In genomic region chr1:88891318-88892145, GRCh38 we compare ENCODE assay signal across 1 cellular context.
TF ChIP-seq lines count a peak whose summit lies in the region.

A gene with protein sequence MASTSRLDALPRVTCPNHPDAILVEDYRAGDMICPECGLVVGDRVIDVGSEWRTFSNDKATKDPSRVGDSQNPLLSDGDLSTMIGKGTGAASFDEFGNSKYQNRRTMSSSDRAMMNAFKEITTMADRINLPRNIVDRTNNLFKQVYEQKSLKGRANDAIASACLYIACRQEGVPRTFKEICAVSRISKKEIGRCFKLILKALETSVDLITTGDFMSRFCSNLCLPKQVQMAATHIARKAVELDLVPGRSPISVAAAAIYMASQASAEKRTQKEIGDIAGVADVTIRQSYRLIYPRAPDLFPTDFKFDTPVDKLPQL (minus strand): TSS chr1:88891567. CDS start chr1:88891499, 68 bp downstream.

TF ChIP-seq in K562, 482 proteins besides CTCF, POLR2A, EP300 and RAD21 (continued from another document and continues in another):
- TF ChIP-seq, protein P1, sequence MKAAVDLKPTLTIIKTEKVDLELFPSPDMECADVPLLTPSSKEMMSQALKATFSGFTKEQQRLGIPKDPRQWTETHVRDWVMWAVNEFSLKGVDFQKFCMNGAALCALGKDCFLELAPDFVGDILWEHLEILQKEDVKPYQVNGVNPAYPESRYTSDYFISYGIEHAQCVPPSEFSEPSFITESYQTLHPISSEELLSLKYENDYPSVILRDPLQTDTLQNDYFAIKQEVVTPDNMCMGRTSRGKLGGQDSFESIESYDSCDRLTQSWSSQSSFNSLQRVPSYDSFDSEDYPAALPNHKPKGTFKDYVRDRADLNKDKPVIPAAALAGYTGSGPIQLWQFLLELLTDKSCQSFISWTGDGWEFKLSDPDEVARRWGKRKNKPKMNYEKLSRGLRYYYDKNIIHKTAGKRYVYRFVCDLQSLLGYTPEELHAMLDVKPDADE (conservative IDR thresholded peaks at IDR 0.05; ENCODE audit: control insufficient read depth, low read depth, low read length): peak; percentile 86
- TF ChIP-seq, protein P2, sequence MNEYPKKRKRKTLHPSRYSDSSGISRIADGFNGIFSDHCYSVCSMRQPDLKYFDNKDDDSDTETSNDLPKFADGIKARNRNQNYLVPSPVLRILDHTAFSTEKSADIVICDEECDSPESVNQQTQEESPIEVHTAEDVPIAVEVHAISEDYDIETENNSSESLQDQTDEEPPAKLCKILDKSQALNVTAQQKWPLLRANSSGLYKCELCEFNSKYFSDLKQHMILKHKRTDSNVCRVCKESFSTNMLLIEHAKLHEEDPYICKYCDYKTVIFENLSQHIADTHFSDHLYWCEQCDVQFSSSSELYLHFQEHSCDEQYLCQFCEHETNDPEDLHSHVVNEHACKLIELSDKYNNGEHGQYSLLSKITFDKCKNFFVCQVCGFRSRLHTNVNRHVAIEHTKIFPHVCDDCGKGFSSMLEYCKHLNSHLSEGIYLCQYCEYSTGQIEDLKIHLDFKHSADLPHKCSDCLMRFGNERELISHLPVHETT (CRISPR knock-in tag; conservative IDR thresholded peaks at IDR 0.05 in 1 of 2, IDR thresholded peaks at IDR 0.05 in 1 of 2): peak in 1 of 2 experiments; percentile 71; a peak in 1 of 4 replicates
- TF ChIP-seq HMGXB4 (CRISPR knock-in tag; IDR thresholded peaks at IDR 0.05): no peak
- TF ChIP-seq CC2D1A (IDR thresholded peaks at IDR 0.05): peak; percentile 80
- TF ChIP-seq, protein P3, sequence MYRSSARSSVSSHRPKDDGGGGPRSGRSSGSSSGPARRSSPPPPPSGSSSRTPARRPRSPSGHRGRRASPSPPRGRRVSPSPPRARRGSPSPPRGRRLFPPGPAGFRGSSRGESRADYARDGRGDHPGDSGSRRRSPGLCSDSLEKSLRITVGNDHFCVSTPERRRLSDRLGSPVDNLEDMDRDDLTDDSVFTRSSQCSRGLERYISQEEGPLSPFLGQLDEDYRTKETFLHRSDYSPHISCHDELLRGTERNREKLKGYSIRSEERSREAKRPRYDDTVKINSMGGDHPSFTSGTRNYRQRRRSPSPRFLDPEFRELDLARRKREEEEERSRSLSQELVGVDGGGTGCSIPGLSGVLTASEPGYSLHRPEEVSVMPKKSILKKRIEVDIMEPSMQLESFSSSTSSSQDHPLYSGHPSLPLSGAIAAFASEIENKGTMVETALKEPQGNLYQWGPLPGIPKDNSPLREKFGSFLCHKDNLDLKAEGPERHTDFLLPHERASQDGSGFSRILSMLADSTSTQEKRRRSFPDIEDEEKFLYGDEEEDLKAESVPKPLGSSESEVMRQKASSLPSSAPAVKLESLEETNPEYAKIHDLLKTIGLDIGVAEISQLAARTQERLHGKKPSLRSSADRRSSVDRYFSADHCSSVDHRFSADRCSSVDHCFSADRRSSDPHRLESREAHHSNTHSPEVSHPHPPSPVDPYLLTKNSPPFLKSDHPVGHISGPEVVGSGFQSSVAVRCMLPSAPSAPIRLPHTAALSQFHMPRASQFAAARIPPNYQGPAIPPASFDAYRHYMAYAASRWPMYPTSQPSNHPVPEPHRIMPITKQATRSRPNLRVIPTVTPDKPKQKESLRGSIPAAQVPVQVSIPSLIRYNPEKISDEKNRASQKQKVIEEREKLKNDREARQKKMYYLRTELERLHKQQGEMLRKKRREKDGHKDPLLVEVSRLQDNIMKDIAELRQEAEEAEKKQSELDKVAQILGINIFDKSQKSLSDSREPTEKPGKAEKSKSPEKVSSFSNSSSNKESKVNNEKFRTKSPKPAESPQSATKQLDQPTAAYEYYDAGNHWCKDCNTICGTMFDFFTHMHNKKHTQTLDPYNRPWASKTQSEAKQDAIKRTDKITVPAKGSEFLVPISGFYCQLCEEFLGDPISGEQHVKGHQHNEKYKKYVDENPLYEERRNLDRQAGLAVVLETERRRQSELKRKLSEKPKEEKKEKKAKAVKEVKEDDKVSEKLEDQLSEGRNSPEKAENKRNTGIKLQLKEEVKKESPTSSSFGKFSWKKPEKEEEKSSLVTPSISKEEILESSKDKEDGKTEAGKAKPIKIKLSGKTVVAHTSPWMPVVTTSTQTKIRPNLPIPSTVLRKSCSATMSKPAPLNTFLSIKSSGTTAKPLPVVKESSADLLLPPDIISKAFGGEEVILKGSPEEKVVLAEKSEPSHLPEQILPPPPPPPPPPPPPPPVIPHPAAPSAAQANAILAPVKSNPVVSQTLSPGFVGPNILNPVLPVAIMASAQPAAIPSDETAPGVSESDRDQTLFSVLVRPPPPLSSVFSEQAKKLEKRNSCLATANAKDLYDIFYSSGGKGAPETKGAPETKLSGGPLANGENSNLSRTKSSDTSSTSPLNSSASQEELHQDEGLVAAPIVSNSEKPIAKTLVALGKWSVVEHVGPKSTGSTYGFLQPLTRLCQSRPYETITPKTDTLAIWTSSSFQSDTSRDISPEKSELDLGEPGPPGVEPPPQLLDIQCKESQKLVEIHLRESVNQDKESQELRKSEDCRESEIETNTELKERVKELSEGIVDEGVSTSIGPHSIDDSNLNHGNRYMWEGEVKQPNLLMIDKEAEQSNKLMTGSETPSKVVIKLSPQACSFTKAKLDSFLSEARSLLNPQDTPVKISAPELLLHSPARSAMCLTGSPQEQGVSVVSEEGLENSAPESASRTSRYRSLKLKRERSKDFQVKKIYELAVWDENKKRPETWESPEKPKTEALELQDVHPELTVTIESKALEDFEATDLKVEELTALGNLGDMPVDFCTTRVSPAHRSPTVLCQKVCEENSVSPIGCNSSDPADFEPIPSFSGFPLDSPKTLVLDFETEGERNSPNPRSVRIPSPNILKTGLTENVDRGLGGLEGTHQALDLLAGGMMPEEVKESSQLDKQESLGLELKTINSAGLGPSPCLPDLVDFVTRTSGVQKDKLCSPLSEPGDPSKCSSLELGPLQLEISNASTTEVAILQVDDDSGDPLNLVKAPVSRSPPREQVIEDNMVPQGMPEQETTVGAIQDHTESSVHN (IDR thresholded peaks at IDR 0.05; ENCODE audit: borderline replicate concordance in 1 of 2, low read depth in 1 of 2): no peak
- TF ChIP-seq TARDBP (IDR thresholded peaks at IDR 0.05): 0 out of 2 replicates have a peak, but pooled peaks have one; percentile 54
- no peak for TF ChIP-seq ZNF717 (CRISPR knock-in tag; IDR thresholded peaks at IDR 0.05)
- TF ChIP-seq HNRNPK (IDR thresholded peaks at IDR 0.05; ENCODE audit: low read depth, low read length, poor library complexity, severe bottlenecking): no peak
- peak; percentile 97 for TF ChIP-seq ATF7 (IDR thresholded peaks at IDR 0.05)
- TF ChIP-seq FOXO4 (CRISPR knock-in tag; IDR thresholded peaks at IDR 0.05): no peak
- no peak for TF ChIP-seq ZSCAN29 (IDR thresholded peaks at IDR 0.05)
- peak; percentile 98 for TF ChIP-seq SUPT5H (IDR thresholded peaks at IDR 0.05)
- TF ChIP-seq NUFIP1 (IDR thresholded peaks at IDR 0.05; ENCODE audit: partially characterized antibody): no peak
- TF ChIP-seq ZNF449 (CRISPR knock-in tag; IDR thresholded peaks at IDR 0.05): no peak
- peak; percentile 35; the same call in 1 of the 2 replicates for TF ChIP-seq FOXM1 (IDR thresholded peaks at IDR 0.05; ENCODE audit: low read depth)
- TF ChIP-seq FOXM1 (CRISPR knock-in tag; IDR thresholded peaks at IDR 0.05; ENCODE audit: low read depth): no peak
- no peak for TF ChIP-seq PCBP1 (IDR thresholded peaks at IDR 0.05; ENCODE audit: low read depth, low read length, poor library complexity, severe bottlenecking)
- TF ChIP-seq XRCC3 (IDR thresholded peaks at IDR 0.05): no peak
- TF ChIP-seq ZBED1 (IDR thresholded peaks at IDR 0.05): 0 out of 2 replicates have a peak, but pooled peaks have one; percentile 44
- TF ChIP-seq MAZ (CRISPR knock-in tag; conservative IDR thresholded peaks at IDR 0.05 in 1 of 2, IDR thresholded peaks at IDR 0.05 in 1 of 2): peak; percentile 51; a peak in 3 of 4 replicates
- TF ChIP-seq ZNF589 (CRISPR knock-in tag; IDR thresholded peaks at IDR 0.05; ENCODE audit: low read depth): peak; percentile 62; the same call in 1 of the 2 replicates
- TF ChIP-seq TFE3 (CRISPR knock-in tag; IDR thresholded peaks at IDR 0.05): peak; percentile 95
- TF ChIP-seq, protein P4, sequence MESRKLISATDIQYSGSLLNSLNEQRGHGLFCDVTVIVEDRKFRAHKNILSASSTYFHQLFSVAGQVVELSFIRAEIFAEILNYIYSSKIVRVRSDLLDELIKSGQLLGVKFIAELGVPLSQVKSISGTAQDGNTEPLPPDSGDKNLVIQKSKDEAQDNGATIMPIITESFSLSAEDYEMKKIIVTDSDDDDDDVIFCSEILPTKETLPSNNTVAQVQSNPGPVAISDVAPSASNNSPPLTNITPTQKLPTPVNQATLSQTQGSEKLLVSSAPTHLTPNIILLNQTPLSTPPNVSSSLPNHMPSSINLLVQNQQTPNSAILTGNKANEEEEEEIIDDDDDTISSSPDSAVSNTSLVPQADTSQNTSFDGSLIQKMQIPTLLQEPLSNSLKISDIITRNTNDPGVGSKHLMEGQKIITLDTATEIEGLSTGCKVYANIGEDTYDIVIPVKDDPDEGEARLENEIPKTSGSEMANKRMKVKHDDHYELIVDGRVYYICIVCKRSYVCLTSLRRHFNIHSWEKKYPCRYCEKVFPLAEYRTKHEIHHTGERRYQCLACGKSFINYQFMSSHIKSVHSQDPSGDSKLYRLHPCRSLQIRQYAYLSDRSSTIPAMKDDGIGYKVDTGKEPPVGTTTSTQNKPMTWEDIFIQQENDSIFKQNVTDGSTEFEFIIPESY (CRISPR knock-in tag; IDR thresholded peaks at IDR 0.05): peak; percentile 79
- TF ChIP-seq HNRNPUL1 (IDR thresholded peaks at IDR 0.05; ENCODE audit: low read length): no peak
- TF ChIP-seq TEAD1 (CRISPR knock-in tag; IDR thresholded peaks at IDR 0.05): peak in 1 of 2 experiments; percentile 74; a peak in 1 of 4 replicates
- TF ChIP-seq NKRF (IDR thresholded peaks at IDR 0.05; ENCODE audit: borderline replicate concordance): peak; percentile 73; the same call in 1 of the 2 replicates
- TF ChIP-seq, protein P5, sequence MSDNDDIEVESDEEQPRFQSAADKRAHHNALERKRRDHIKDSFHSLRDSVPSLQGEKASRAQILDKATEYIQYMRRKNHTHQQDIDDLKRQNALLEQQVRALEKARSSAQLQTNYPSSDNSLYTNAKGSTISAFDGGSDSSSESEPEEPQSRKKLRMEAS (CRISPR knock-in tag; IDR thresholded peaks at IDR 0.05): peak; percentile 80
- TF ChIP-seq HNRNPLL (IDR thresholded peaks at IDR 0.05; ENCODE audit: low read depth, low read length, poor library complexity, severe bottlenecking): peak; percentile 93
- TF ChIP-seq DDX20 (tag; IDR thresholded peaks at IDR 0.05; ENCODE audit: low read depth): no peak
- TF ChIP-seq HDAC2 (IDR thresholded peaks at IDR 0.05): 0 out of 2 replicates have a peak, but pooled peaks have one; percentile 41
- 0 out of 2 replicates have a peak, but pooled peaks have one; percentile 13 for TF ChIP-seq SMARCA4 (IDR thresholded peaks at IDR 0.05)
- peak; percentile 88 for TF ChIP-seq GTF2A2 (tag; IDR thresholded peaks at IDR 0.05)
- TF ChIP-seq ZNF263 (CRISPR knock-in tag; IDR thresholded peaks at IDR 0.05; ENCODE audit: borderline replicate concordance): peak; percentile 25; the same call in 1 of the 2 replicates
